ENCODE assay signal across 9 cellular contexts in genomic region chr5:96790851-96791513, GRCh38. TPM values are rescaled to one million over a fixed set of nuclear protein-coding genes. Genes with fewer than 3 reads are reported as not detected.
A peak's percentile ranks its signal among the peaks of the same experiment; 100 is the strongest.
DNase-seq lines count a peak whose midpoint lies in the region; ATAC-seq and TF ChIP-seq lines count a peak whose summit lies in the region.
"Had no signal": no experiment of that assay in that cellular context is flagged by ENCODE, and none has a peak within 500 bp of the region (broad histone marks: within the 10 kb centered on the region; RNA-seq: fewer than 3 reads in every experiment).

No MANE protein-coding gene starts in this region.

- 59% methylated on average over 4 of the region's 4 CpGs for WGBS in thyroid gland, 2 donors
- WGBS in neuronal stem cell (ENCODE audit: extremely low coverage in 2 of 2, insufficient read length in 2 of 2, insufficient replicate concordance in 1 of 2), 2 donors: no CpG with 5 or more reads among the region's 4 CpGs

- TF ChIP-seq CTCF in RWPE2 (IDR thresholded peaks at IDR 0.05; ENCODE audit: poor library complexity, severe bottlenecking): no peak
- TF ChIP-seq CTCF in fibroblast of mammary gland (conservative IDR thresholded peaks at IDR 0.05; ENCODE audit: control insufficient read depth, insufficient read depth, low read depth, low read length): no peak
- TF ChIP-seq CTCF in thyroid gland (IDR thresholded peaks at IDR 0.05): no peak

- peak; percentile 11; the same call in 1 of the 3 replicates for ATAC-seq in RWPE2 (ENCODE audit: low read depth)

- no peak overlapping the region for H3K14ac ChIP-seq in neuronal stem cell (ENCODE audit: low read length)

- H3K4me1 ChIP-seq in RWPE2 (ENCODE audit: insufficient read depth, poor library complexity, severe bottlenecking): no peaks in the 10 kb centered on the region
- H3K4me1 ChIP-seq in thyroid gland: no peaks in the 10 kb centered on the region
- peaks cover 7% of the 10 kb centered on the region in 2 donors for H3K4me1 ChIP-seq in neuronal stem cell (ENCODE audit: control insufficient read depth in 2 of 2, insufficient read depth in 1 of 2, low read depth in 1 of 2, low read length in 2 of 2)

- H3K27me3 ChIP-seq in RWPE2 (ENCODE audit: insufficient read depth, poor library complexity, severe bottlenecking) (no peaks in the 10 kb centered on the region), thyroid gland (no peaks in the 10 kb centered on the region), neuronal stem cell (ENCODE audit: control insufficient read depth in 3 of 3, insufficient read depth in 3 of 3, low read depth in 1 of 3, low read length in 3 of 3) (no peaks in the 10 kb centered on the region)

- no peaks in the 10 kb centered on the region for H3K9me3 ChIP-seq in RWPE2 (ENCODE audit: severe bottlenecking)
- H3K9me3 ChIP-seq in thyroid gland: no peaks in the 10 kb centered on the region
- H3K9me3 ChIP-seq in neuronal stem cell (replicated peaks in 1 of 2; ENCODE audit: control insufficient read depth in 2 of 2, insufficient read depth in 1 of 2, low read depth in 1 of 2, low read length in 2 of 2): peaks cover 0 to 1% of the 10 kb centered on the region in 2 donors

- H4K91ac ChIP-seq in neuronal stem cell (ENCODE audit: low read depth, low read length, poor library complexity): no peak overlapping the region

- peaks cover 74% of the 10 kb centered on the region for H3K36me3 ChIP-seq in RWPE2 (ENCODE audit: low read depth)
- H3K36me3 ChIP-seq in thyroid gland: peaks cover 3 to 11% of the 10 kb centered on the region in 2 donors
- H3K36me3 ChIP-seq in neuronal stem cell (replicated peaks in 1 of 2; ENCODE audit: control insufficient read depth in 2 of 2, insufficient read depth in 2 of 2, low read length in 2 of 2): peaks cover 0 to 79% of the 10 kb centered on the region in 2 donors

- no peak for TF ChIP-seq POLR2A in thyroid gland (IDR thresholded peaks at IDR 0.05)

- no peak overlapping the region for H2AK5ac ChIP-seq in neuronal stem cell (ENCODE audit: low read depth, low read length)

- no peak overlapping the region for H2BK12ac ChIP-seq in neuronal stem cell (ENCODE audit: low read length)

- no peak overlapping the region for H3K9ac ChIP-seq in neuronal stem cell (ENCODE audit: low read depth, low read length, poor library complexity)

- no peak overlapping the region for H3K18ac ChIP-seq in neuronal stem cell (ENCODE audit: low read length)

- no peak overlapping the region for H4K8ac ChIP-seq in neuronal stem cell (ENCODE audit: low read depth, low read length)

- intact Hi-C loops in thyroid gland (cut with DNase I): no loop called here

- no peak overlapping the region for H3K4ac ChIP-seq in neuronal stem cell (ENCODE audit: low read length)

- H2BK120ac ChIP-seq in neuronal stem cell (ENCODE audit: low read depth, low read length): no peak overlapping the region

- peak in 2 of 3 experiments; percentile 28 to 58 for DNase-seq in NCI-H1417 (lab: John Stamatoyannopoulos, UW)
- no peak for DNase-seq in NCI-H1417 treated with DMSO at 0.1 percent for 48 hours (lab: John Stamatoyannopoulos, UW)
- DNase-seq in RWPE2 (ENCODE audit: low spot score): no peak
- peak; percentile 43 for DNase-seq in fibroblast of mammary gland (ENCODE audit: low read depth)
- peak; percentile 22 for DNase-seq in pulmonary artery endothelial cell (ENCODE audit: low read depth, low spot score)
- no peak for DNase-seq in thyroid gland
- DNase-seq in putamen (ENCODE audit: low spot score): no peak
- no peak for DNase-seq in neuronal stem cell (ENCODE audit: low spot score)
- DNase-seq: NCI-H1436 had no signal

- H3K27ac ChIP-seq in RWPE2 (ENCODE audit: poor library complexity, severe bottlenecking) (no peak overlapping the region), thyroid gland (no peak overlapping the region), neuronal stem cell (replicated peaks; ENCODE audit: low read length) (no peak overlapping the region)

- no peak overlapping the region for H3K4me3 ChIP-seq in RWPE2 (ENCODE audit: severe bottlenecking)
- H3K4me3 ChIP-seq in fibroblast of mammary gland (ENCODE audit: control insufficient read depth, low read depth, low read length): no peak overlapping the region
- no peak overlapping the region for H3K4me3 ChIP-seq in thyroid gland (replicated peaks in 1 of 3)
- H3K4me3 ChIP-seq in neuronal stem cell (ENCODE audit: low read length in 2 of 2): no peak overlapping the region

- H3K79me1 ChIP-seq in neuronal stem cell (ENCODE audit: low read depth, low read length): no peaks in the 10 kb centered on the region

- no peak overlapping the region for H3K23ac ChIP-seq in neuronal stem cell (ENCODE audit: low read depth, low read length, poor library complexity)

- no peak overlapping the region for H2AFZ ChIP-seq in neuronal stem cell (ENCODE audit: low read length)

- no peak overlapping the region for H2BK15ac ChIP-seq in neuronal stem cell (ENCODE audit: low read length)

- H2BK5ac ChIP-seq in neuronal stem cell (ENCODE audit: low read length): no peak overlapping the region

- H3K4me2 ChIP-seq in neuronal stem cell (ENCODE audit: insufficient read depth, low read length, poor library complexity, severe bottlenecking): no peak overlapping the region

RNA-seq across cellular contexts. Expression of gene ERAP1, which starts 16.8 kb away (rescaled TPM):
- total RNA-seq in pulmonary artery endothelial cell: 63.6 and 76.6 TPM in 2 replicates
- total RNA-seq in thyroid gland: 10 to 100 TPM; 22.0 to 33.1 (median 29.9) TPM
- polyA plus RNA-seq in neuronal stem cell (2013, experiment 1 of 2): 6.1 TPM
- 7.0 TPM for polyA plus RNA-seq in neuronal stem cell (2013, experiment 2 of 2)

Comparison
In these comparisons a context has a peak if more than half of its experiments do, and no peak if none do; other contexts are left out.
1. DNase-seq: peak in NCI-H1417 (2 of 3), fibroblast of mammary gland (single experiment) and pulmonary artery endothelial cell (single experiment); none in NCI-H1417 treated with DMSO at 0.1 percent for 48 hours (single experiment), RWPE2 (single experiment), thyroid gland (0 of 2), putamen (single experiment) and neuronal stem cell (single experiment).